17 cellular contexts compared by ENCODE assay signal in genomic region chr1:94678187-94678863, GRCh38.
"Had no signal": no experiment of that assay in that cellular context is flagged by ENCODE, and none has a peak within 500 bp of the region (broad histone marks: within the 10 kb centered on the region; RNA-seq: fewer than 3 reads in every experiment).

No MANE protein-coding gene starts in this region.

- DNase-seq: activated CD4-positive, alpha-beta T cell treated with anti-CD3 and anti-CD28 coated beads for 48 hours; activated CD8-positive, alpha-beta memory T cell treated with anti-CD3 and anti-CD28 coated beads, Interleukin-2, amount 50 U/mL, for 48 hours; activated naive CD8-positive, alpha-beta T cell treated with anti-CD3 and anti-CD28 coated beads for 36 hours; amygdala; cerebellar nuclear complex; effector CD8-positive, alpha-beta T cell; hippocampal formation; nephron progenitor cell; stimulated activated CD4-positive, alpha-beta T cell treated with anti-CD3 and anti-CD28 coated beads, Interleukin-4, amount 100 ng/mL, for 4 hours; stimulated activated CD8-positive, alpha-beta memory T cell treated with anti-CD3 and anti-CD28 coated beads, Interleukin-4, amount 100 ng/mL, for 48 hours; stimulated activated naive CD4-positive, alpha-beta T cell treated with Interleukin-2 at 50 U/mL for 16 hours; SW 1271; upper lobe of left lung had no signal

- H3K27ac Mint-ChIP-seq: activated naive CD8-positive, alpha-beta T cell treated with anti-CD3 and anti-CD28 coated beads for 36 hours; brain; WTC11 had no signal

- H3K36me3 ChIP-seq: SJSA1, upper lobe of left lung had no signal

- H3K36me3 Mint-ChIP-seq: activated naive CD8-positive, alpha-beta T cell treated with anti-CD3 and anti-CD28 coated beads for 36 hours; brain had no signal

- H3K4me1 Mint-ChIP-seq: activated naive CD8-positive, alpha-beta T cell treated with anti-CD3 and anti-CD28 coated beads for 36 hours had no signal

- H3K9me3 Mint-ChIP-seq: activated naive CD8-positive, alpha-beta T cell treated with anti-CD3 and anti-CD28 coated beads for 36 hours; nephron progenitor cell had no signal

- H3K9me3 ChIP-seq: SJSA1, upper lobe of left lung had no signal

- H3K4me1 ChIP-seq: upper lobe of left lung had no signal

- H3K4me3 Mint-ChIP-seq: activated naive CD8-positive, alpha-beta T cell treated with anti-CD3 and anti-CD28 coated beads for 36 hours; brain; nephron progenitor cell; WTC11 had no signal

- H3K27me3 ChIP-seq: SJSA1, upper lobe of left lung had no signal

- H3K27ac ChIP-seq: SJSA1, skin epidermis, upper lobe of left lung had no signal

- H3K4me3 ChIP-seq: SJSA1, skin epidermis, upper lobe of left lung had no signal
